ENCODE assay signal across 9 cellular contexts in genomic region chr20:1185781-1186334, GRCh38. TPM values are rescaled to one million over a fixed set of nuclear protein-coding genes. Genes with fewer than 3 reads are reported as not detected.
DNase-seq lines count a peak whose midpoint lies in the region; ATAC-seq lines count a peak whose summit lies in the region.
"Had no signal": no experiment of that assay in that cellular context is flagged by ENCODE, and none has a peak within 500 bp of the region (broad histone marks: within the 10 kb centered on the region; RNA-seq: fewer than 3 reads in every experiment).

No MANE protein-coding gene starts in this region.

- H3K27me3 ChIP-seq in HUES48 (ENCODE audit: control insufficient read depth, insufficient read depth, low read length) (peaks cover 48% of the 10 kb centered on the region), adipocyte (replicated peaks; ENCODE audit: control insufficient read depth, insufficient read depth, low read length) (peaks cover 44% of the 10 kb centered on the region), iPS-15b (ENCODE audit: control insufficient read depth, insufficient read depth, low read length) (peaks cover 46% of the 10 kb centered on the region)

- H3K9ac ChIP-seq in HUES48 (ENCODE audit: low read depth, low read length) = no peak overlapping the region
- no peak overlapping the region for H3K9ac ChIP-seq in adipocyte (ENCODE audit: low read length)
- no peak overlapping the region for H3K9ac ChIP-seq in iPS-15b (ENCODE audit: low read depth, low read length)

- H3K4me3 ChIP-seq in HUES48 (ENCODE audit: low read depth, low read length) (peak overlapping the region; percentile 60; the same call in 1 of the 2 replicates), adipocyte (ENCODE audit: low read length) (no peak overlapping the region), iPS-15b (ENCODE audit: low read depth, low read length) (peak overlapping the region; percentile 22)

- ATAC-seq in GM21526 (IDR thresholded peaks at IDR 0.05; ENCODE audit: low FRiP score, unreplicated experiment) (no peak), HG02642 (IDR thresholded peaks at IDR 0.05; ENCODE audit: poor library complexity, unreplicated experiment) (no peak)

- H3K36me3 ChIP-seq in HUES48 (ENCODE audit: control insufficient read depth, insufficient read depth, low read length) = no peaks in the 10 kb centered on the region
- H3K36me3 ChIP-seq in adipocyte (ENCODE audit: control insufficient read depth, insufficient read depth, low read length, severe bottlenecking) = no peaks in the 10 kb centered on the region
- H3K36me3 ChIP-seq in iPS-15b (ENCODE audit: control insufficient read depth, insufficient read depth, low read length) = peaks cover 2% of the 10 kb centered on the region

- H3K4me1 ChIP-seq in HUES48 (ENCODE audit: control insufficient read depth, insufficient read depth, low read length) = peaks cover 24% of the 10 kb centered on the region
- H3K4me1 ChIP-seq in adipocyte (ENCODE audit: control insufficient read depth, insufficient read depth, low read length) = no peaks in the 10 kb centered on the region
- H3K4me1 ChIP-seq in iPS-15b (ENCODE audit: control insufficient read depth, insufficient read depth, low read length) = peaks cover 2% of the 10 kb centered on the region

- DNase-seq in Caki2 (ENCODE audit: low read depth) = peak; percentile 32
- peak; percentile 40 for DNase-seq in RPMI7951 (ENCODE audit: low read depth)
- peak; percentile 56 for DNase-seq in adipocyte (ENCODE audit: low read depth)
- DNase-seq in stimulated activated CD4-positive, alpha-beta T cell treated with anti-CD3 and anti-CD28 coated beads, Interleukin-1b, Interleukin-23, amount 100 ng/mL, for 48 hours = peak; percentile 58

- in situ Hi-C loops in Caki2 (cut with HindIII; ENCODE audit: low pct_unique_long_range_greater_than_20kb, low sequenced_read_pairs) = no loop called here

- no peaks in the 10 kb centered on the region for H3K9me3 ChIP-seq in HUES48 (ENCODE audit: control insufficient read depth, insufficient read depth, low read length)
- H3K9me3 ChIP-seq in adipocyte (ENCODE audit: control insufficient read depth, low read length) = no peaks in the 10 kb centered on the region
- no peaks in the 10 kb centered on the region for H3K9me3 ChIP-seq in iPS-15b (ENCODE audit: control insufficient read depth, insufficient read depth, low read length)

- no peak overlapping the region for H3K27ac ChIP-seq in HUES48 (ENCODE audit: low read depth, low read length)

RNA-seq across cellular contexts. Expression of gene TMEM74B, which starts 1.1 kb away (rescaled TPM):
- total RNA-seq in Caki2 (2014; rRNA removed; shearing (Covaris generic); ENCODE audit: low replicate concordance) = not detected in 2 replicates
- total RNA-seq in RPMI7951 (2014; rRNA removed; shearing (Covaris generic)) = not detected in 2 replicates

RNA-seq across cellular contexts. Expression of gene C20orf202, which starts 17.4 kb away (rescaled TPM):
- total RNA-seq in Caki2 (2014; rRNA removed; shearing (Covaris generic); ENCODE audit: low replicate concordance) = not detected in 2 replicates
- not detected in 2 replicates for total RNA-seq in RPMI7951 (2014; rRNA removed; shearing (Covaris generic))
- total RNA-seq: T-helper 2 cell treated with Interferon-gamma antibody and Interleukin-4, amounts not matched to agents 100 ng/mL and 5 ng/mL, for 36 hours had no signal

RNA-seq across cellular contexts. Expression of gene RAD21L1, which starts 40.0 kb away (rescaled TPM):
- 0.57 and 0.67 TPM in 2 replicates for total RNA-seq in Caki2 (2014; rRNA removed; shearing (Covaris generic); ENCODE audit: low replicate concordance)
- total RNA-seq in RPMI7951 (2014; rRNA removed; shearing (Covaris generic)) = 0.98 and 1.4 TPM in 2 replicates
- total RNA-seq: T-helper 2 cell treated with Interferon-gamma antibody and Interleukin-4, amounts not matched to agents 100 ng/mL and 5 ng/mL, for 36 hours had no signal
